Comparison of ENCODE assay signal across 1 cellular context in the genomic region with DNA sequence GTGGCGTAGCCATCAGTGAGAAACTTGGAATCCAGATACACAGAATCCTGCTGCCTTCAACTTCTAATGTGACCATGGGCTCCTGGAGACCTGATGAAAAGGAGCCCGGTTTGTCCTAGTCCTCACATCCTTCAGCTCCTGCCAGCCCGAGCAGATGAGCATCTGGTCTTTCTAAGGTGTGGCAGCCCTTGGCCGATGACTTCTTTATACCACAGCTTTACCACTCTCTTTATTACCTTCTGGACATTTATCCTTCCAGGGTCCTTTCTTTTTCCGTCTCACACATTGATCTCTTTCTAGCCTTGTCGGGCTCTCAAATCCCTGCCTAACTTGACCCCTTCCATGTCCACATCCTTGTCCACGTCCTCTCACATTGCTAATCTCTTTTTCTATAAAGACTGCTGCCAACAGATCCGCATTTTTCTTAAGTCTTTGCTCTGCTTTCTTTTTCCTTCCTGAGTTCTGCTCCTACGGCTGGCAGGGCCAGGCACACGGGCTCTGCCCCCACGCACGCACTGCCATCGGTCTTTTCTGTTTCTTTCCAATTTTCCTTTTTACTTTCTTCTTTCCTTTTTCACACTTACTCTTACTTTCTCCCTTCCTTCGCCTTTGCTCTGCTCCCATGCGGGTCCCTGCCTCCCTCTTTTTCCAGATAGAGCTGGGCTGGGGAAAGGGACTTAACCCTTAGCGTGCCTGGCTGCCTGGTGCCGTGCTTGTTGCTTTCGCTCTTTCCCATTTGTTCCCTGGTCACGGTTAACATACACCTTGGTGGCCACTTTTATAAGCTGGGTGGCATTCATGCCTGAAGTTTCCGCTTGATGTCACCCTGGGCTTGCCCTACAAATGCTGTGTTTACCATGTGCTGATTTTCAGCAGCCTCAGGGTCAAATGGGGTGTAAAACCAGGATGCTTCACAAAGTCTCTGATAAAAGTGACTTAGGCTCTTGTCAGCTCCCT.
TF ChIP-seq lines count a peak whose summit lies in the region.

No MANE protein-coding gene starts in this region.

TF ChIP-seq in GM12878, 131 proteins besides CTCF, POLR2A, EP300 and RAD21:
- TF ChIP-seq SMC3 (IDR thresholded peaks at IDR 0.05; ENCODE audit: borderline replicate concordance, low read length) (no peak), PAX5 (IDR thresholded peaks at IDR 0.05; ENCODE audit: borderline replicate concordance, low read depth, low read length) (no peak), CREB1 (IDR thresholded peaks at IDR 0.05; ENCODE audit: low read depth) (no peak), ETV6 (conservative IDR thresholded peaks at IDR 0.05 in 1 of 2, IDR thresholded peaks at IDR 0.05 in 1 of 2; ENCODE audit: borderline replicate concordance in 1 of 2, low read depth in 1 of 2) (no peak), MEF2B (IDR thresholded peaks at IDR 0.05; ENCODE audit: partially characterized antibody, poor library complexity, severe bottlenecking) (no peak), CBFB (IDR thresholded peaks at IDR 0.05; ENCODE audit: low read depth) (no peak), EED (IDR thresholded peaks at IDR 0.05; ENCODE audit: low read depth) (no peak), CBX3 (IDR thresholded peaks at IDR 0.05; ENCODE audit: borderline replicate concordance, low read depth) (no peak), SMARCA5 (IDR thresholded peaks at IDR 0.05) (no peak), CREM (IDR thresholded peaks at IDR 0.05; ENCODE audit: low read depth) (no peak), BHLHE40 (IDR thresholded peaks at IDR 0.05; ENCODE audit: borderline replicate concordance in 1 of 2, low read depth in 2 of 2, low read length in 1 of 2) (no peak), NFIC (IDR thresholded peaks at IDR 0.05; ENCODE audit: low read depth, low read length) (no peak), SP1 (IDR thresholded peaks at IDR 0.05; ENCODE audit: low read depth, low read length) (no peak), EGR1 (IDR thresholded peaks at IDR 0.05; ENCODE audit: borderline replicate concordance in 1 of 2, low read depth in 2 of 2, low read length in 2 of 2) (no peak), POLR2AphosphoS2 (IDR thresholded peaks at IDR 0.05; ENCODE audit: low read depth, low read length) (no peak), ZNF207 (IDR thresholded peaks at IDR 0.05; ENCODE audit: borderline replicate concordance) (no peak)
- TF ChIP-seq, protein P1, sequence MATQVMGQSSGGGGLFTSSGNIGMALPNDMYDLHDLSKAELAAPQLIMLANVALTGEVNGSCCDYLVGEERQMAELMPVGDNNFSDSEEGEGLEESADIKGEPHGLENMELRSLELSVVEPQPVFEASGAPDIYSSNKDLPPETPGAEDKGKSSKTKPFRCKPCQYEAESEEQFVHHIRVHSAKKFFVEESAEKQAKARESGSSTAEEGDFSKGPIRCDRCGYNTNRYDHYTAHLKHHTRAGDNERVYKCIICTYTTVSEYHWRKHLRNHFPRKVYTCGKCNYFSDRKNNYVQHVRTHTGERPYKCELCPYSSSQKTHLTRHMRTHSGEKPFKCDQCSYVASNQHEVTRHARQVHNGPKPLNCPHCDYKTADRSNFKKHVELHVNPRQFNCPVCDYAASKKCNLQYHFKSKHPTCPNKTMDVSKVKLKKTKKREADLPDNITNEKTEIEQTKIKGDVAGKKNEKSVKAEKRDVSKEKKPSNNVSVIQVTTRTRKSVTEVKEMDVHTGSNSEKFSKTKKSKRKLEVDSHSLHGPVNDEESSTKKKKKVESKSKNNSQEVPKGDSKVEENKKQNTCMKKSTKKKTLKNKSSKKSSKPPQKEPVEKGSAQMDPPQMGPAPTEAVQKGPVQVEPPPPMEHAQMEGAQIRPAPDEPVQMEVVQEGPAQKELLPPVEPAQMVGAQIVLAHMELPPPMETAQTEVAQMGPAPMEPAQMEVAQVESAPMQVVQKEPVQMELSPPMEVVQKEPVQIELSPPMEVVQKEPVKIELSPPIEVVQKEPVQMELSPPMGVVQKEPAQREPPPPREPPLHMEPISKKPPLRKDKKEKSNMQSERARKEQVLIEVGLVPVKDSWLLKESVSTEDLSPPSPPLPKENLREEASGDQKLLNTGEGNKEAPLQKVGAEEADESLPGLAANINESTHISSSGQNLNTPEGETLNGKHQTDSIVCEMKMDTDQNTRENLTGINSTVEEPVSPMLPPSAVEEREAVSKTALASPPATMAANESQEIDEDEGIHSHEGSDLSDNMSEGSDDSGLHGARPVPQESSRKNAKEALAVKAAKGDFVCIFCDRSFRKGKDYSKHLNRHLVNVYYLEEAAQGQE (IDR thresholded peaks at IDR 0.05; ENCODE audit: low read depth, low read length): no peak
- TF ChIP-seq, protein P2, sequence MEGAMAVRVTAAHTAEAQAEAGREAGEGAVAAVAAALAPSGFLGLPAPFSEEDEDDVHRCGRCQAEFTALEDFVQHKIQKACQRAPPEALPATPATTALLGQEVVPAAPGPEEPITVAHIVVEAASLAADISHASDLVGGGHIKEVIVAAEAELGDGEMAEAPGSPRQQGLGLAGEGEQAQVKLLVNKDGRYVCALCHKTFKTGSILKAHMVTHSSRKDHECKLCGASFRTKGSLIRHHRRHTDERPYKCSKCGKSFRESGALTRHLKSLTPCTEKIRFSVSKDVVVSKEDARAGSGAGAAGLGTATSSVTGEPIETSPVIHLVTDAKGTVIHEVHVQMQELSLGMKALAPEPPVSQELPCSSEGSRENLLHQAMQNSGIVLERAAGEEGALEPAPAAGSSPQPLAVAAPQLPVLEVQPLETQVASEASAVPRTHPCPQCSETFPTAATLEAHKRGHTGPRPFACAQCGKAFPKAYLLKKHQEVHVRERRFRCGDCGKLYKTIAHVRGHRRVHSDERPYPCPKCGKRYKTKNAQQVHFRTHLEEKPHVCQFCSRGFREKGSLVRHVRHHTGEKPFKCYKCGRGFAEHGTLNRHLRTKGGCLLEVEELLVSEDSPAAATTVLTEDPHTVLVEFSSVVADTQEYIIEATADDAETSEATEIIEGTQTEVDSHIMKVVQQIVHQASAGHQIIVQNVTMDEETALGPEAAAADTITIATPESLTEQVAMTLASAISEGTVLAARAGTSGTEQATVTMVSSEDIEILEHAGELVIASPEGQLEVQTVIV (IDR thresholded peaks at IDR 0.05; ENCODE audit: borderline replicate concordance, partially characterized antibody): no peak
- TF ChIP-seq, protein P3, sequence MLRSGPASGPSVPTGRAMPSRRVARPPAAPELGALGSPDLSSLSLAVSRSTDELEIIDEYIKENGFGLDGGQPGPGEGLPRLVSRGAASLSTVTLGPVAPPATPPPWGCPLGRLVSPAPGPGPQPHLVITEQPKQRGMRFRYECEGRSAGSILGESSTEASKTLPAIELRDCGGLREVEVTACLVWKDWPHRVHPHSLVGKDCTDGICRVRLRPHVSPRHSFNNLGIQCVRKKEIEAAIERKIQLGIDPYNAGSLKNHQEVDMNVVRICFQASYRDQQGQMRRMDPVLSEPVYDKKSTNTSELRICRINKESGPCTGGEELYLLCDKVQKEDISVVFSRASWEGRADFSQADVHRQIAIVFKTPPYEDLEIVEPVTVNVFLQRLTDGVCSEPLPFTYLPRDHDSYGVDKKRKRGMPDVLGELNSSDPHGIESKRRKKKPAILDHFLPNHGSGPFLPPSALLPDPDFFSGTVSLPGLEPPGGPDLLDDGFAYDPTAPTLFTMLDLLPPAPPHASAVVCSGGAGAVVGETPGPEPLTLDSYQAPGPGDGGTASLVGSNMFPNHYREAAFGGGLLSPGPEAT (IDR thresholded peaks at IDR 0.05; ENCODE audit: low read depth): no peak
